In the genomic region with DNA sequence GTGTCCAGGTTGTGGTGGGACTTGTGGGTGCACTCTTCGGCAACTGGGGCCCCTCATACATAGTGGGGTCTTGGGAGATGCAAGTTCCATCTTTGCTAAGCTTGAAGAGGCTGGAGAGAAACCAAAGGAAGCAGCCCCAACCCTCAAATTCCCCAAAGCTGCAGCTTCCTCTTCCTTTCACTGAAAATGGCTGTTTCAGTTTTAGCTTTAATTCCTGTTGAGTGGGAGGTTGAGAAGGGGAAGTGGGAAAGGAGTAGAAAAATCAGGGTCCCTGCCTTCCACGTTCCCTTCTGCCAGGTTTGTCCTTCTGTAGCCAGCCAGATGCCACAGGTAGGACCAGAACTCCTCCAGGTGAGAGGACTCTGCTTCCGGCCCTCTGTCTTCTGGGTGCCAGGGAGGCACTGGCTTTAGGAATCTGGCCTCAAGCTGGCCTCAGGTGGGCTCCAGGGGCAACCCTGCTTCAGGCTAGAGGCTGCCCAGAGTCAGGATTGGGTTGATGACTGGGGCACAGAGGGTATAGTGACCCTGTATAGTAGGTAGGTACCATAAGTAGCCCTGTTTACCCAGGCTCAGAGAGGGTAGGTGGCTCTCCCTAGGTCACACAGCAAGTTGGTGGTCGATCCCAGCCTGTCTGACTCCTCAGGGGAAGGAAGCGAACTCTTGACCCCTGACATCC, we compare ENCODE assay signal across 11 cellular contexts. TPM values are rescaled to one million over a fixed set of nuclear protein-coding genes. Genes with fewer than 3 reads are reported as not detected.
DNase-seq lines count a peak whose midpoint lies in the region; ATAC-seq and TF ChIP-seq lines count a peak whose summit lies in the region.
"Had no signal": no experiment of that assay in that cellular context is flagged by ENCODE, and none has a peak within 500 bp of the region (broad histone marks: within the 10 kb centered on the region; RNA-seq: fewer than 3 reads in every experiment).

No MANE protein-coding gene starts in this region.

- no peak for TF ChIP-seq EP300 in upper lobe of left lung (IDR thresholded peaks at IDR 0.05)

- no TSS peak for BruUV-seq in mammary epithelial cell (replicated peaks; lab: Mats Ljungman, UMichigan)

- H3K27ac ChIP-seq in mammary epithelial cell (ENCODE audit: insufficient read depth, low read depth, low read length) = no peak overlapping the region
- H3K27ac ChIP-seq in breast epithelium = peak overlapping the region in 1 of 2 donors; percentile 50
- peak overlapping the region; percentile 63; the same call in 1 of the 2 replicates for H3K27ac ChIP-seq in SJSA1
- peak overlapping the region; percentile 69 to 94 for H3K27ac ChIP-seq in left lung
- peak overlapping the region; percentile 46 to 79 (median 75) for H3K27ac ChIP-seq in upper lobe of left lung

- intact Hi-C loops in mammary epithelial cell (cut with micrococcal nuclease) (no loop called here), breast epithelium (cut with DNase I; ENCODE audit: low total_unique reads) (loop anchor here (1.0 to 5.0 kb wide), 2 partner anchors 40 to 1979 kb away; no protein-coding TSS in a partner anchor), left lung (cut with DNase I) (no loop called here)

- ATAC-seq in left lung = no peak
- ATAC-seq in upper lobe of left lung (ENCODE audit: low FRiP score in 2 of 2) = peak in 1 of 2 donors; percentile 18
- ATAC-seq in GM19455 (IDR thresholded peaks at IDR 0.05; ENCODE audit: unreplicated experiment) = no peak

- H2AFZ ChIP-seq in mammary epithelial cell (ENCODE audit: low read depth, low read length) = peak overlapping the region; percentile 86

- DNase-seq in mammary epithelial cell (no peak), breast epithelium (ENCODE audit: low spot score in 2 of 2) (no peak), SJSA1 (ENCODE audit: low read depth in 1 of 2, low spot score in 2 of 2) (no peak), left lung (no peak), upper lobe of left lung (no peak), DMS 273 (lab: John Stamatoyannopoulos, UW; ENCODE audit: unreplicated experiment) (no peak), COLO829 (ENCODE audit: low spot score) (no peak)
- DNase-seq: activated CD4-positive, alpha-beta T cell treated with anti-CD3 and anti-CD28 coated beads for 4 hours; NCI-H2171 treated with DMSO at 0.1 percent for 48 hours had no signal

- CTCF ChIA-PET in mammary epithelial cell (lab: Charles Lee; ENCODE audit: low non-redundant PET) = interaction anchor here (0.5 to 0.6 kb wide), 3 partner anchors 102 to 490 kb away, joined by 3 to 6 read pairs (median 4); no protein-coding TSS in a partner anchor

- no peaks in the 10 kb centered on the region for H3K9me3 ChIP-seq in mammary epithelial cell (replicated peaks; ENCODE audit: insufficient read depth, low read length)
- no peaks in the 10 kb centered on the region for H3K9me3 ChIP-seq in breast epithelium
- H3K9me3 ChIP-seq in SJSA1 (replicated peaks) = no peaks in the 10 kb centered on the region
- no peaks in the 10 kb centered on the region for H3K9me3 ChIP-seq in left lung
- H3K9me3 ChIP-seq in upper lobe of left lung = no peaks in the 10 kb centered on the region

- WGBS in mammary epithelial cell (ENCODE audit: low coverage, missing lambda C conversion rate) = 86% methylated on average over 5 of the region's 5 CpGs
- WGBS in upper lobe of left lung, 2 donors = 55 to 67% methylated on average over 3 to 5 of the region's 5 CpGs

- no peak overlapping the region for H3K9ac ChIP-seq in mammary epithelial cell (ENCODE audit: insufficient read depth, low read length)

- H3K27me3 ChIP-seq in mammary epithelial cell (ENCODE audit: insufficient read depth, low read length) (no peaks in the 10 kb centered on the region), breast epithelium (no peaks in the 10 kb centered on the region), SJSA1 (replicated peaks) (no peaks in the 10 kb centered on the region), left lung (no peaks in the 10 kb centered on the region), upper lobe of left lung (no peaks in the 10 kb centered on the region)

- H3K36me3 ChIP-seq in mammary epithelial cell (ENCODE audit: insufficient read depth, low read length) = no peaks in the 10 kb centered on the region
- no peaks in the 10 kb centered on the region for H3K36me3 ChIP-seq in breast epithelium
- H3K36me3 ChIP-seq in SJSA1 = no peaks in the 10 kb centered on the region
- H3K36me3 ChIP-seq in left lung = no peaks in the 10 kb centered on the region
- no peaks in the 10 kb centered on the region for H3K36me3 ChIP-seq in upper lobe of left lung

- dilution Hi-C loops in mammary epithelial cell (cut with HindIII; ENCODE audit: low sequenced_read_pairs) = no loop called here

- H3K4me2 ChIP-seq in mammary epithelial cell (ENCODE audit: insufficient read depth, low read depth, low read length) = peak overlapping the region; percentile 56

- H3K4me3 ChIP-seq in mammary epithelial cell (replicated peaks in 1 of 3; ENCODE audit: insufficient read depth in 1 of 3, low read depth in 2 of 3, low read length in 3 of 3) = no peak overlapping the region
- no peak overlapping the region for H3K4me3 ChIP-seq in breast epithelium
- H3K4me3 ChIP-seq in SJSA1 = no peak overlapping the region
- no peak overlapping the region for H3K4me3 ChIP-seq in left lung
- H3K4me3 ChIP-seq in upper lobe of left lung = no peak overlapping the region

- no peaks in the 10 kb centered on the region for H4K20me1 ChIP-seq in mammary epithelial cell (ENCODE audit: insufficient read depth, low read length)

- no peak for TF ChIP-seq CTCF in mammary epithelial cell (conservative IDR thresholded peaks at IDR 0.05 in 1 of 2, IDR thresholded peaks at IDR 0.05 in 1 of 2; ENCODE audit: extremely low read depth in 1 of 2, insufficient read depth in 1 of 2, low read depth in 1 of 2, low read length in 2 of 2)
- no peak for TF ChIP-seq CTCF in breast epithelium (IDR thresholded peaks at IDR 0.05)
- TF ChIP-seq CTCF in left lung (IDR thresholded peaks at IDR 0.05) = no peak
- TF ChIP-seq CTCF in upper lobe of left lung (IDR thresholded peaks at IDR 0.05) = no peak

- no peaks in the 10 kb centered on the region for H3K79me2 ChIP-seq in mammary epithelial cell (ENCODE audit: insufficient read depth, low read length)

- TF ChIP-seq POLR2A in breast epithelium (IDR thresholded peaks at IDR 0.05) (no peak), upper lobe of left lung (IDR thresholded peaks at IDR 0.05) (no peak)

- in situ Hi-C loops in mammary epithelial cell (cut with MboI; ENCODE audit: low sequenced_read_pairs in 2 of 2) = loop anchor here (5.0 kb wide), 3 partner anchors 46 to 106 kb away; no protein-coding TSS in a partner anchor

- H3K4me1 ChIP-seq in mammary epithelial cell (ENCODE audit: insufficient read depth, low read length) = peaks cover 20% of the 10 kb centered on the region
- H3K4me1 ChIP-seq in breast epithelium = no peaks in the 10 kb centered on the region
- H3K4me1 ChIP-seq in SJSA1 (replicated peaks) = peaks cover 14% of the 10 kb centered on the region
- H3K4me1 ChIP-seq in left lung = peaks cover 8 to 49% of the 10 kb centered on the region in 2 donors
- peaks cover 25 to 28% (median 27%) of the 10 kb centered on the region in 4 donors for H3K4me1 ChIP-seq in upper lobe of left lung

RNA-seq across cellular contexts. Expression of a gene that starts 16.2 kb away (rescaled TPM):
- under 1 TPM; under 0.01 to 0.28 TPM for total RNA-seq in mammary epithelial cell
- 0.46 TPM for polyA plus RNA-seq in mammary epithelial cell
- polyA minus RNA-seq in mammary epithelial cell = not detected
- total RNA-seq in breast epithelium = 1 to 10 TPM; 1.6 to 3.4 (median 1.9) TPM
- total RNA-seq in SJSA1 (2014; rRNA removed; shearing (Covaris generic)) = not detected in 2 replicates
- total RNA-seq in left lung = 1 to 10 TPM; 2.2 to 4.8 TPM
- 1 to 10 TPM in 3 of 6 donors, under 1 TPM in 2, not detected in 1; 0.30 to 5.3 (median 1.4) TPM for total RNA-seq in upper lobe of left lung
- total RNA-seq: bronchial epithelial cell had no signal

RNA-seq across cellular contexts. Expression of a gene that starts 19.7 kb away (rescaled TPM):
- total RNA-seq in mammary epithelial cell (10 to 100 TPM; 19.5 to 25.4 TPM), breast epithelium (10 to 100 TPM; 28.8 to 54.7 (median 38.2) TPM), left lung (10 to 100 TPM; 56.3 to 69.1 TPM), upper lobe of left lung (100 to 1,000 TPM in 2 of 6 donors, 10 to 100 TPM in 4; 48.1 to 140 (median 65.1) TPM)
- 12.1 TPM for polyA plus RNA-seq in mammary epithelial cell
- 17.2 TPM for polyA minus RNA-seq in mammary epithelial cell
- 8.3 and 14.6 TPM in 2 replicates for total RNA-seq in SJSA1 (2014; rRNA removed; shearing (Covaris generic))
